ENCODE assay signal across 15 cellular contexts in the genomic region with DNA sequence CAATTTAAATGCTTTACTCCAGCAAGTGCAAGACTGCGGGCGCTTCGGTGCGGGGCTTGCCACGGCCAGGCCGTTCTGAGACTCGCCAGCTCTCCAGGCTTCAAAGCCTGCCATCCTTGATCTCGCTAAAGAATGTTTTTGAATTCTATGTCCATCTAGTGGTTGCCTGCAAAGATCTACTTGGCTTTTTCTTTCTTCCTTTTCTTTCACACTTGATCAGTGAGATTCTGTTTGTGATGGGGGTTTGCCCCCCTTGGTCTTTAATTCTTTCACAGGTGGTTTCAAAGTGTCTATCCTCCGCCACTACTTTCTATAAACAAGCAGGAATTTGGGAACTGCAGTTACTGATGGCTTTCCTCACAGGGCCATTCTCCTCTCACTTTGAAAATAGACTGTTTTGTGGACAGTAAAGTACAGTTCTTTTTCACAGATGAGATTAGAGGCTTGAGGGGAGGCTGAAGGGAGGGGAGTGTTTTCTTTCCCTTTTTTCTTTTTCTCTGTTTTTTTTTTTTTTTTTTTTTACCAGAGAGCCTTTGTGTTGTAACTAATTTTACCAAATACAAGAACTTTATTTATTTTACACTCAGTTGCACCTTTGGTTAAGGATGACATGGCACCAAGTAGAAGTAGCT. TPM values are rescaled to one million over a fixed set of nuclear protein-coding genes. Genes with fewer than 3 reads are reported as not detected.
DNase-seq lines count a peak whose midpoint lies in the region; ATAC-seq and TF ChIP-seq lines count a peak whose summit lies in the region.
"Had no signal": no experiment of that assay in that cellular context is flagged by ENCODE, and none has a peak within 500 bp of the region (broad histone marks: within the 10 kb centered on the region; RNA-seq: fewer than 3 reads in every experiment).

No MANE protein-coding gene starts in this region.

- no peak overlapping the region for H4K8ac ChIP-seq in IMR-90 (ENCODE audit: low read depth in 2 of 2, low read length in 2 of 2)

- no peak for TF ChIP-seq RAD21 in IMR-90 (IDR thresholded peaks at IDR 0.05; ENCODE audit: low read length)

- BruUV-seq in IMR-90 (replicated peaks; lab: Mats Ljungman, UMichigan): no TSS peak

- no peaks in the 10 kb centered on the region for H3K9me1 ChIP-seq in IMR-90 (ENCODE audit: insufficient read depth, low read length)

- no peak overlapping the region for H2BK20ac ChIP-seq in IMR-90 (ENCODE audit: low read depth, low read length)

- in situ Hi-C loops in IMR-90 (cut with MboI; ENCODE audit: low sequenced_read_pairs): no loop called here
- in situ Hi-C loops in astrocyte of the spinal cord (cut with HindIII; ENCODE audit: low sequenced_read_pairs): no loop called here

- no peak overlapping the region for H3K18ac ChIP-seq in IMR-90 (ENCODE audit: low read depth, low read length)

- no peak overlapping the region for H3K27ac ChIP-seq in IMR-90 (ENCODE audit: insufficient read depth, low read length)
- no peak overlapping the region for H3K27ac ChIP-seq in coronary artery
- H3K27ac ChIP-seq in WERI-Rb-1: no peak overlapping the region
- H3K27ac ChIP-seq: adrenal gland, colonic mucosa, GM23248, Peyer's patch, stomach had no signal

- H2AK9ac ChIP-seq in IMR-90 (replicated peaks; ENCODE audit: low read depth, low read length, poor library complexity): no peak overlapping the region

- DNase-seq in BJ (ENCODE audit: low read depth) (no peak), IMR-90 (peak; percentile 10), astrocyte of the spinal cord (ENCODE audit: low read depth, low spot score) (peak; percentile 20), left lobe of liver (ENCODE audit: low spot score) (no peak), coronary artery (ENCODE audit: low spot score) (no peak), WERI-Rb-1 (no peak)
- DNase-seq in activated T-cell treated with anti-CD3 and anti-CD28 coated beads, Interleukin-2, amount 50 U/mL, for 48 hours: no peak
- DNase-seq: adrenal gland, colonic mucosa, NCI-H2029, NCI-H526 treated with DMSO at 0.1 percent for 48 hours, Peyer's patch, stomach had no signal

- peaks cover 6% of the 10 kb centered on the region for H3K4me1 ChIP-seq in IMR-90 (ENCODE audit: control insufficient read depth, insufficient read depth, low read length)
- H3K4me1 ChIP-seq: adrenal gland, colonic mucosa, Peyer's patch had no signal

- no peak overlapping the region for H2AFZ ChIP-seq in IMR-90 (replicated peaks; ENCODE audit: low read length, poor library complexity)
- H2AFZ ChIP-seq: GM23248 had no signal

- no CpG with 5 or more reads among the region's 9 CpGs for WGBS in IMR-90 (ENCODE audit: extremely low coverage in 2 of 2, insufficient read length in 1 of 2), 2 experiments

- no peak overlapping the region for H3K4ac ChIP-seq in IMR-90 (ENCODE audit: low read depth, low read length)

- TF ChIP-seq POLR2A in IMR-90 (IDR thresholded peaks at IDR 0.05; ENCODE audit: low read depth, low read length): no peak

- H3K4me3 ChIP-seq in BJ (ENCODE audit: low read depth, low read length) (no peak overlapping the region), IMR-90 (ENCODE audit: insufficient read depth, low read depth, low read length) (no peak overlapping the region), astrocyte of the spinal cord (ENCODE audit: low read depth, low read length) (no peak overlapping the region), coronary artery (no peak overlapping the region), WERI-Rb-1 (ENCODE audit: low read depth, low read length) (no peak overlapping the region)
- H3K4me3 ChIP-seq: adrenal gland, colonic mucosa, GM23248, Peyer's patch, stomach had no signal

- H3K27me3 ChIP-seq in BJ (ENCODE audit: control insufficient read depth, insufficient read depth, low read length) (no peaks in the 10 kb centered on the region), IMR-90 (ENCODE audit: control insufficient read depth, insufficient read depth, low read length) (peaks cover 5% of the 10 kb centered on the region; the same call in 1 of the 2 replicates), WERI-Rb-1 (ENCODE audit: insufficient read depth, low read depth, severe bottlenecking) (no peaks in the 10 kb centered on the region)
- H3K27me3 ChIP-seq: colonic mucosa, Peyer's patch had no signal

- intact Hi-C loops in IMR-90 (cut with micrococcal nuclease): no loop called here

- H2AK5ac ChIP-seq in IMR-90 (ENCODE audit: low read depth, low read length): no peak overlapping the region

- no peak overlapping the region for H3K56ac ChIP-seq in IMR-90 (ENCODE audit: extremely low read depth, insufficient read depth, low read length)

- no peaks in the 10 kb centered on the region for H3K79me1 ChIP-seq in IMR-90 (ENCODE audit: low read depth in 1 of 2, low read length in 2 of 2)

- no peak overlapping the region for H2BK120ac ChIP-seq in IMR-90 (ENCODE audit: low read depth, low read length)

- CTCF ChIA-PET in BJ (lab: Yijun Ruan, JAX) (interaction anchor here (1.9 kb wide), 1 partner anchor 16 kb away, joined by 6 read pairs; no protein-coding TSS in a partner anchor), IMR-90 (lab: Yijun Ruan, JAX) (interaction anchor here (0.6 kb wide), 1 partner anchor 33 kb away, joined by 3 read pairs; no protein-coding TSS in a partner anchor)

- peak overlapping the region; percentile 31 for H3K4me2 ChIP-seq in IMR-90 (ENCODE audit: low read depth, low read length)

- H4K5ac ChIP-seq in IMR-90 (ENCODE audit: low read depth, low read length): no peak overlapping the region

- no peak overlapping the region for H3K14ac ChIP-seq in IMR-90 (replicated peaks; ENCODE audit: low read depth, low read length)

- no peak overlapping the region for H2BK5ac ChIP-seq in IMR-90 (ENCODE audit: low read depth, low read length, poor library complexity, severe bottlenecking)

- no peak overlapping the region for H4K91ac ChIP-seq in IMR-90 (ENCODE audit: insufficient read depth, low read depth, low read length)

- no peak overlapping the region for H3K9ac ChIP-seq in IMR-90 (ENCODE audit: low read depth, low read length)
- H3K9ac ChIP-seq: GM23248 had no signal

- ATAC-seq in IMR-90 (ENCODE audit: low read depth) (peak; percentile 71), left lobe of liver (peak; percentile 23), HG03432 (IDR thresholded peaks at IDR 0.05; ENCODE audit: unreplicated experiment) (no peak)

- POLR2A ChIA-PET in BJ (lab: Charles Lee) (no interaction called here), IMR-90 (lab: Charles Lee; ENCODE audit: unreplicated experiment) (no interaction called here)

- H3K9me3 ChIP-seq in IMR-90 (ENCODE audit: control insufficient read depth, insufficient read depth, low read length) (no peaks in the 10 kb centered on the region), WERI-Rb-1 (ENCODE audit: severe bottlenecking) (no peaks in the 10 kb centered on the region)
- H3K9me3 ChIP-seq: adrenal gland, colonic mucosa, Peyer's patch, stomach had no signal

- TF ChIP-seq CTCF in BJ (IDR thresholded peaks at IDR 0.05; ENCODE audit: insufficient read depth, low read depth, low read length): peak; percentile 12; the same call in 1 of the 2 replicates
- peak; percentile 17; the same call in 1 of the 2 replicates for TF ChIP-seq CTCF in IMR-90 (conservative IDR thresholded peaks at IDR 0.05; ENCODE audit: low read depth, low read length)
- TF ChIP-seq CTCF in astrocyte of the spinal cord (IDR thresholded peaks at IDR 0.05; ENCODE audit: low read depth, low read length): peak; percentile 27
- no peak for TF ChIP-seq CTCF in coronary artery (IDR thresholded peaks at IDR 0.05)
- no peak for TF ChIP-seq CTCF in WERI-Rb-1 (IDR thresholded peaks at IDR 0.05; ENCODE audit: low read depth, low read length)

- no peaks in the 10 kb centered on the region for H4K20me1 ChIP-seq in IMR-90 (ENCODE audit: insufficient read depth, low read length)

- H2BK15ac ChIP-seq in IMR-90 (ENCODE audit: low read depth, low read length): no peak overlapping the region

- dilution Hi-C loops in IMR-90 (cut with HindIII; ENCODE audit: low sequenced_read_pairs, unreplicated experiment): no loop called here

- no peak overlapping the region for H3K23ac ChIP-seq in IMR-90 (ENCODE audit: low read depth, low read length)

- H3K36me3 ChIP-seq in BJ (ENCODE audit: control insufficient read depth, insufficient read depth, low read length): no peaks in the 10 kb centered on the region
- no peaks in the 10 kb centered on the region for H3K36me3 ChIP-seq in IMR-90 (ENCODE audit: control insufficient read depth, insufficient read depth, low read length)
- H3K36me3 ChIP-seq in WERI-Rb-1: no peaks in the 10 kb centered on the region
- H3K36me3 ChIP-seq: adrenal gland, colonic mucosa, Peyer's patch, stomach had no signal

TF ChIP-seq in IMR-90, 13 proteins besides CTCF, POLR2A, EP300 and RAD21 (continues in another document):
- TF ChIP-seq USF2 (IDR thresholded peaks at IDR 0.05; ENCODE audit: low read depth, low read length) (no peak), MXI1 (IDR thresholded peaks at IDR 0.05; ENCODE audit: borderline replicate concordance, low read depth, low read length) (no peak), RCOR1 (IDR thresholded peaks at IDR 0.05; ENCODE audit: insufficient replicate concordance, low read length) (no peak), CEBPB (IDR thresholded peaks at IDR 0.05; ENCODE audit: low read depth, low read length) (no peak), RFX5 (IDR thresholded peaks at IDR 0.05; ENCODE audit: low read depth, low read length) (no peak), FOS (IDR thresholded peaks at IDR 0.05; ENCODE audit: low read depth, low read length) (no peak)
- TF ChIP-seq, protein P1, sequence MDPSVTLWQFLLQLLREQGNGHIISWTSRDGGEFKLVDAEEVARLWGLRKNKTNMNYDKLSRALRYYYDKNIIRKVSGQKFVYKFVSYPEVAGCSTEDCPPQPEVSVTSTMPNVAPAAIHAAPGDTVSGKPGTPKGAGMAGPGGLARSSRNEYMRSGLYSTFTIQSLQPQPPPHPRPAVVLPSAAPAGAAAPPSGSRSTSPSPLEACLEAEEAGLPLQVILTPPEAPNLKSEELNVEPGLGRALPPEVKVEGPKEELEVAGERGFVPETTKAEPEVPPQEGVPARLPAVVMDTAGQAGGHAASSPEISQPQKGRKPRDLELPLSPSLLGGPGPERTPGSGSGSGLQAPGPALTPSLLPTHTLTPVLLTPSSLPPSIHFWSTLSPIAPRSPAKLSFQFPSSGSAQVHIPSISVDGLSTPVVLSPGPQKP (IDR thresholded peaks at IDR 0.05; ENCODE audit: borderline replicate concordance, low read depth, low read length): no peak

RNA-seq across cellular contexts. Expression of gene FBXW4, which starts 15.2 kb away (rescaled TPM):
- 28.9 and 31.2 TPM in 2 replicates for polyA plus RNA-seq in BJ (2011; rRNA removed)
- polyA minus RNA-seq in BJ (2011; rRNA and poly(A)+ RNA removed): 50.4 and 78.9 TPM in 2 replicates
- total RNA-seq in IMR-90 (2012; rRNA removed): 26.7 and 31.7 TPM in 2 replicates
- 16.3 and 19.3 TPM in 2 replicates for polyA plus RNA-seq in IMR-90 (2012; rRNA removed)
- polyA plus RNA-seq in IMR-90 (2012; cell fraction: cytosol; rRNA removed): 14.4 and 17.9 TPM in 2 replicates
- 30.8 and 34.5 TPM in 2 replicates for polyA plus RNA-seq in IMR-90 (2012; cell fraction: nucleus; rRNA removed; ENCODE audit: low replicate concordance)
- total RNA-seq in left lobe of liver: 32.2 TPM

Comparison
In these comparisons a context has a peak if more than half of its experiments do, and no peak if none do; other contexts are left out.
1. DNase-seq: peak in IMR-90 (single experiment) and astrocyte of the spinal cord (single experiment); none in BJ (single experiment), left lobe of liver (single experiment), activated T-cell treated with anti-CD3 and anti-CD28 coated beads, Interleukin-2, amount 50 U/mL, for 48 hours (0 of 2), coronary artery (single experiment) and WERI-Rb-1 (single experiment).
2. CTCF ChIP-seq: peak in BJ (single experiment), IMR-90 (single experiment) and astrocyte of the spinal cord (single experiment); none in coronary artery (single experiment) and WERI-Rb-1 (single experiment).